12 cellular contexts compared by ENCODE assay signal in the genomic region with DNA sequence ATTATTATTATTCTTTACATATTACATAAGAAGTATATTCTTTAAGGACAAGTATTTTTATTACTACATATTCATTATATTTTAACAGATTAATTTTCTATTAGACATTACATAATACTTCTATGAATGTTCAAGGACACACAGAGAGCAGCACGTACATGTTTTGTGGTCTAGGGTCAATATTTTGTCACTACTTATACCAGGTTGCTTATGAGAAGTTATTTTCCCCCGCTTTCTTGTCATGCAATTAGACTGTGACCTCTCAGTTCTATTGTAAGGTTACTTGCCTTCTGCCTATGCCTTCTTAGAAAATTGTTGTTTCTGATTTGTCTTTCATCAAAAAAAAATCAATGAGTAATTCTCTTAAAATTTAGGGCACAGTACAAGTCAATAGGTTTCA. TPM values are rescaled to one million over a fixed set of nuclear protein-coding genes. Genes with fewer than 3 reads are reported as not detected.
"Had no signal": no experiment of that assay in that cellular context is flagged by ENCODE, and none has a peak within 500 bp of the region (broad histone marks: within the 10 kb centered on the region; RNA-seq: fewer than 3 reads in every experiment).

No MANE protein-coding gene starts in this region.

- H3K36me3 ChIP-seq: HAP-1 had no signal

- DNase-seq: GM23248, GOT3, H7, HFFc6, IMR-90, Kasumi-1, KG1 had no signal

- H3K9ac ChIP-seq: GM23248 had no signal

- H3K4me3 ChIP-seq: GM23248, HAP-1, K562 had no signal

- ATAC-seq: HCT116, K562 had no signal

- H3K4me1 ChIP-seq: HAP-1 had no signal

- H3K9me3 ChIP-seq: HAP-1 had no signal

- H3K27ac ChIP-seq: GM23248, HL-60 had no signal

- H2AFZ ChIP-seq: GM23248 had no signal

- FAIRE-seq: HTR-8/SVneo, K562 had no signal

RNA-seq across cellular contexts. Expression of gene BCHE, which starts 21.5 kb away (rescaled TPM):
- total RNA-seq: GM23248, HFFc6 had no signal
- polyA plus RNA-seq: GM23248 had no signal
